In the genomic region with DNA sequence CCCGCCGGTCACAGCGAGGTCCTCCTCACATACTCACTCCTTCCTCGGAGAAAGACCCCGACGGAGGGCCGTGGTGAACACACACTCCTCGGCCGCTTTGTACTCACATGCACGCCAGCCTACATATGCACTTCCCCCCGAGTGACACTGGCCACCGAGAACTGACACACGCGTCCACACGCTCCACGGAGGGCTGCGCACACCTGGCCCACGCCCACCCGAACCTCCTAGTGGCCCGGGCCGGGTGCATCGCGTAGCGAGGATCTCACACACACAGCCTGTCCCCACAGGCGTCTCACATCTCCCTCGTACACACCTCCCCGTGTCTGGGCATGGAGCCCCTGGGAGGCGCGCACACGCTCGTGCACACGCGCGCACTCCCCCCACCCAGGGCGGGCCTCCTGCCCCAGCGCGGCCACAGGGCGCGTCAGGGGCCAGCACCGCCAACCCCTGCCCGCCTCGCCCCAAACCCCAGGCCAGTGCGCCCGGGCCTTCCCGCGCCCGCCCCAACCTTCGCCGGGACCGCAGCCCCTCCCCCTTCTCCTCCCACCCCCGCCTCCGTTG, we compare ENCODE assay signal across 9 cellular contexts. TPM values are rescaled to one million over a fixed set of nuclear protein-coding genes. Genes with fewer than 3 reads are reported as not detected.
A peak's percentile ranks its signal among the peaks of the same experiment; 100 is the strongest.
DNase-seq lines count a peak whose midpoint lies in the region; ATAC-seq and TF ChIP-seq lines count a peak whose summit lies in the region.
"Had no signal": no experiment of that assay in that cellular context is flagged by ENCODE, and none has a peak within 500 bp of the region (broad histone marks: within the 10 kb centered on the region; RNA-seq: fewer than 3 reads in every experiment).

No MANE protein-coding gene starts in this region.

- H3K18ac ChIP-seq in H9 (ENCODE audit: insufficient read length, low read depth, low read length): no peak overlapping the region

- H3K4me1 Mint-ChIP-seq in H9: peaks cover 8 to 11% of the 10 kb centered on the region in 2 experiments
- peaks cover 6% of the 10 kb centered on the region for H3K4me1 Mint-ChIP-seq in activated naive CD8-positive, alpha-beta T cell treated with anti-CD3 and anti-CD28 coated beads, Interleukin-2, amount 50 U/mL, for 24 hours

- no peak overlapping the region for H2AK5ac ChIP-seq in H9 (ENCODE audit: insufficient read length, low read length)

- no peaks in the 10 kb centered on the region for H3K9me3 Mint-ChIP-seq in H9
- H3K9me3 Mint-ChIP-seq in activated naive CD8-positive, alpha-beta T cell treated with anti-CD3 and anti-CD28 coated beads, Interleukin-2, amount 50 U/mL, for 24 hours: no peaks in the 10 kb centered on the region

- no peak overlapping the region for H3T11ph ChIP-seq in H9 (ENCODE audit: low read length)

- H3K9ac ChIP-seq in H9 (ENCODE audit: extremely low read depth, insufficient read length, low read length) (peak overlapping the region; percentile 9), iPS-20b (ENCODE audit: low read depth, low read length) (peak overlapping the region; percentile 76; the same call in 1 of the 2 replicates), smooth muscle cell (ENCODE audit: low read depth) (no peak overlapping the region)

- H2BK15ac ChIP-seq in H9 (ENCODE audit: low read depth, low read length): no peak overlapping the region

- H3K4ac ChIP-seq in H9 (ENCODE audit: low read depth, low read length): no peak overlapping the region

- no peak overlapping the region for H2BK20ac ChIP-seq in H9 (ENCODE audit: low read depth, low read length, poor library complexity, severe bottlenecking)

- no peak overlapping the region for H3K27ac ChIP-seq in H9 (ENCODE audit: insufficient read length, low read depth, low read length)
- no peak overlapping the region for H3K27ac ChIP-seq in iPS-20b (ENCODE audit: low read length)
- no peak overlapping the region for H3K27ac ChIP-seq in smooth muscle cell (ENCODE audit: low read depth)
- H3K27ac ChIP-seq: epithelial cell of prostate had no signal

- H3K36me3 Mint-ChIP-seq in H9 (ENCODE audit: insufficient read depth in 1 of 3, low read depth in 3 of 3): no peaks in the 10 kb centered on the region
- H3K36me3 Mint-ChIP-seq in activated naive CD8-positive, alpha-beta T cell treated with anti-CD3 and anti-CD28 coated beads, Interleukin-2, amount 50 U/mL, for 24 hours (ENCODE audit: low read depth): no peaks in the 10 kb centered on the region

- no peak overlapping the region for H4K8ac ChIP-seq in H9 (replicated peaks; ENCODE audit: insufficient read length, low read depth, low read length)

- H3K23ac ChIP-seq in H9 (ENCODE audit: insufficient read length, low read depth, low read length): no peak overlapping the region

- H2BK120ac ChIP-seq in H9 (ENCODE audit: low read depth, low read length, poor library complexity, severe bottlenecking): no peak overlapping the region

- H2AFZ ChIP-seq in H9 (ENCODE audit: low read length): no peak overlapping the region
- H2AFZ ChIP-seq in smooth muscle cell (ENCODE audit: low read depth): peak overlapping the region; percentile 36

- H2BK12ac ChIP-seq in H9 (ENCODE audit: insufficient read length, low read depth, low read length): no peak overlapping the region

- H3K79me2 ChIP-seq in H9 (ENCODE audit: insufficient read depth, low read length) (no peaks in the 10 kb centered on the region), smooth muscle cell (ENCODE audit: low read depth) (no peaks in the 10 kb centered on the region)

- peak; percentile 13 for ATAC-seq in activated naive CD8-positive, alpha-beta T cell treated with anti-CD3 and anti-CD28 coated beads, Interleukin-2, amount 50 U/mL, for 24 hours
- no peak for ATAC-seq in HG03439 (IDR thresholded peaks at IDR 0.05; ENCODE audit: unreplicated experiment)

- TF ChIP-seq CTCF in AG09309 (IDR thresholded peaks at IDR 0.05; ENCODE audit: control insufficient read depth, insufficient read depth, low read depth, low read length, missing control alignments) (no peak), H9 (conservative IDR thresholded peaks at IDR 0.05) (no peak), smooth muscle cell (IDR thresholded peaks at IDR 0.05; ENCODE audit: borderline replicate concordance, insufficient read depth, poor library complexity, severe bottlenecking) (no peak)

- no peaks in the 10 kb centered on the region for H3K36me3 ChIP-seq in iPS-20b (ENCODE audit: insufficient read depth, low read depth, low read length)
- H3K36me3 ChIP-seq in smooth muscle cell (ENCODE audit: low read depth): no peaks in the 10 kb centered on the region

- peak overlapping the region; percentile 51 for H3K14ac ChIP-seq in H9 (ENCODE audit: insufficient read depth, low read length)

- H3K23me2 ChIP-seq in H9 (ENCODE audit: insufficient read length, low read depth, low read length, poor library complexity, severe bottlenecking): peaks cover 13% of the 10 kb centered on the region

- no peaks in the 10 kb centered on the region for H3F3A ChIP-seq in smooth muscle cell (ENCODE audit: low read depth)

- no CpG with 5 or more reads among the region's 52 CpGs for WGBS in H9 (ENCODE audit: extremely low coverage, insufficient read length, low lambda C conversion rate)
- WGBS in smooth muscle cell (ENCODE audit: low lambda C conversion rate): 7% methylated on average over 39 of the region's 52 CpGs

- DNase-seq in AG09309 (ENCODE audit: low read depth) (no peak), H9 (peak; percentile 68), smooth muscle cell (lab: John Stamatoyannopoulos, UW; ENCODE audit: unreplicated experiment) (no peak), NCI-H2107 (lab: John Stamatoyannopoulos, UW) (no peak), HT-29 (ENCODE audit: low spot score) (no peak)
- DNase-seq in activated naive CD8-positive, alpha-beta T cell treated with anti-CD3 and anti-CD28 coated beads, Interleukin-2, amount 50 U/mL, for 24 hours: no peak

- peaks cover 4% of the 10 kb centered on the region; the same call in 1 of the 2 replicates for H3K4me1 ChIP-seq in H9 (ENCODE audit: insufficient read depth, low read length)
- H3K4me1 ChIP-seq in iPS-20b (ENCODE audit: insufficient read depth, low read length): peaks cover 6% of the 10 kb centered on the region; the same call in 1 of the 2 replicates
- peaks cover 18% of the 10 kb centered on the region for H3K4me1 ChIP-seq in smooth muscle cell (ENCODE audit: low read depth)

- H3K4me2 ChIP-seq in H9 (ENCODE audit: insufficient read depth, insufficient read length, low read length) (peak overlapping the region; percentile 80), smooth muscle cell (peak overlapping the region; percentile 92)

- H3K9me3 ChIP-seq in H9 (ENCODE audit: control insufficient read depth, low read depth, low read length) (no peaks in the 10 kb centered on the region), iPS-20b (ENCODE audit: insufficient read depth, low read depth, low read length) (no peaks in the 10 kb centered on the region), smooth muscle cell (replicated peaks; ENCODE audit: low read depth) (no peaks in the 10 kb centered on the region)

- H3K27me3 ChIP-seq in H9 (ENCODE audit: insufficient read depth, low read length) (peaks cover 7% of the 10 kb centered on the region; the same call in 1 of the 2 replicates), iPS-20b (ENCODE audit: insufficient read depth, low read length) (peaks cover 50% of the 10 kb centered on the region), smooth muscle cell (ENCODE audit: low read depth) (peaks cover 73% of the 10 kb centered on the region)

- H4K91ac ChIP-seq in H9 (ENCODE audit: insufficient read length, low read depth, low read length): no peak overlapping the region

- H3K4me3 Mint-ChIP-seq in H9: peak overlapping the region in 1 of 2 experiments; percentile 86; a peak in 3 of 5 replicates
- H3K4me3 Mint-ChIP-seq in activated naive CD8-positive, alpha-beta T cell treated with anti-CD3 and anti-CD28 coated beads, Interleukin-2, amount 50 U/mL, for 24 hours: peak overlapping the region; percentile 72

- H3K4me3 ChIP-seq in AG09309 (ENCODE audit: control insufficient read depth, low read depth, low read length): peak overlapping the region; percentile 67
- H3K4me3 ChIP-seq in iPS-20b (ENCODE audit: low read length): peak overlapping the region; percentile 82
- peak overlapping the region; percentile 67 for H3K4me3 ChIP-seq in smooth muscle cell

- H3K79me1 ChIP-seq in H9 (ENCODE audit: insufficient read depth, low read depth, low read length, poor library complexity, severe bottlenecking): no peaks in the 10 kb centered on the region

- H4K5ac ChIP-seq in H9 (ENCODE audit: insufficient read length, low read depth, low read length): no peak overlapping the region

- H3K27me3 Mint-ChIP-seq in H9 (ENCODE audit: low read depth): peaks cover 35% of the 10 kb centered on the region
- H3K27me3 Mint-ChIP-seq in activated naive CD8-positive, alpha-beta T cell treated with anti-CD3 and anti-CD28 coated beads, Interleukin-2, amount 50 U/mL, for 24 hours: peaks cover 34% of the 10 kb centered on the region

- H3K56ac ChIP-seq in H9 (ENCODE audit: insufficient read length, low read depth, low read length): no peak overlapping the region

- H3K27ac Mint-ChIP-seq in H9: no peak overlapping the region
- H3K27ac Mint-ChIP-seq in activated naive CD8-positive, alpha-beta T cell treated with anti-CD3 and anti-CD28 coated beads, Interleukin-2, amount 50 U/mL, for 24 hours: no peak overlapping the region

- H4K20me1 ChIP-seq in H9 (ENCODE audit: control insufficient read depth, insufficient read depth, insufficient read length): no peaks in the 10 kb centered on the region
- no peaks in the 10 kb centered on the region for H4K20me1 ChIP-seq in smooth muscle cell (ENCODE audit: low read depth)

- H2BK5ac ChIP-seq in H9 (ENCODE audit: insufficient read length, low read length): no peak overlapping the region

RNA-seq across cellular contexts. Expression of gene C3orf70, which starts 0.4 kb away (rescaled TPM):
- total RNA-seq in H9 (2021) (0.52 and 0.66 TPM in 2 replicates), smooth muscle cell (0.72 and 1.4 TPM in 2 replicates)
- polyA plus RNA-seq in smooth muscle cell: 0.23 and 0.54 TPM in 2 replicates
- total RNA-seq in HT-29 (2014; rRNA removed; shearing (Covaris generic)): not detected in 2 replicates
